In genomic region chr1:81725823-81726222, GRCh38 we compare ENCODE assay signal across 24 cellular contexts.
"Had no signal": no experiment of that assay in that cellular context is flagged by ENCODE, and none has a peak within 500 bp of the region (broad histone marks: within the 10 kb centered on the region; RNA-seq: fewer than 3 reads in every experiment).

No MANE protein-coding gene starts in this region.

- H3K36me3 ChIP-seq: gastrocnemius medialis, heart right ventricle, left lung, lower lobe of right lung had no signal

- H3K27me3 Mint-ChIP-seq: naive B cell had no signal

- H3K4me3 Mint-ChIP-seq: mesothelial cell of epicardium, naive B cell had no signal

- H3K4me1 Mint-ChIP-seq: mesothelial cell of epicardium, naive B cell had no signal

- H3K9me3 ChIP-seq: esophagus squamous epithelium, gastrocnemius medialis, heart right ventricle, lower lobe of right lung, mucosa of descending colon had no signal

- H3K27ac Mint-ChIP-seq: mesothelial cell of epicardium, naive B cell had no signal

- ATAC-seq: esophagus mucosa, gastrocnemius medialis, heart right ventricle, left cardiac atrium, left lung, left ventricle myocardium superior, lower lobe of right lung, mucosa of descending colon had no signal

- H3K27me3 ChIP-seq: dorsolateral prefrontal cortex, esophagus squamous epithelium, gastrocnemius medialis, heart right ventricle, left lung had no signal

- H3K27ac ChIP-seq: coronary artery, dorsolateral prefrontal cortex, epithelial cell of prostate, esophagus squamous epithelium, gastrocnemius medialis, heart right ventricle, left lung, lower lobe of right lung had no signal

- H3K4me3 ChIP-seq: coronary artery, dorsolateral prefrontal cortex, esophagus squamous epithelium, gastrocnemius medialis, heart right ventricle, left lung, lower lobe of right lung, mucosa of descending colon had no signal

- DNase-seq: dermis blood vessel endothelial cell; dorsolateral prefrontal cortex; effector CD4-positive, alpha-beta T cell; effector memory CD4-positive, alpha-beta T cell; erythroblast; esophagus squamous epithelium; foreskin fibroblast; foreskin melanocyte; gastrocnemius medialis; glutamatergic neuron; head of caudate nucleus; heart right ventricle; hippocampal formation; left cardiac atrium; left lung; left ventricle myocardium superior; lower lobe of right lung; mesenchymal stem cell; mucosa of descending colon; naive B cell had no signal

- H3K36me3 Mint-ChIP-seq: mesothelial cell of epicardium, naive B cell had no signal

- H3K4me1 ChIP-seq: esophagus squamous epithelium, gastrocnemius medialis, heart right ventricle, left lung, lower lobe of right lung had no signal
